In the genomic region with DNA sequence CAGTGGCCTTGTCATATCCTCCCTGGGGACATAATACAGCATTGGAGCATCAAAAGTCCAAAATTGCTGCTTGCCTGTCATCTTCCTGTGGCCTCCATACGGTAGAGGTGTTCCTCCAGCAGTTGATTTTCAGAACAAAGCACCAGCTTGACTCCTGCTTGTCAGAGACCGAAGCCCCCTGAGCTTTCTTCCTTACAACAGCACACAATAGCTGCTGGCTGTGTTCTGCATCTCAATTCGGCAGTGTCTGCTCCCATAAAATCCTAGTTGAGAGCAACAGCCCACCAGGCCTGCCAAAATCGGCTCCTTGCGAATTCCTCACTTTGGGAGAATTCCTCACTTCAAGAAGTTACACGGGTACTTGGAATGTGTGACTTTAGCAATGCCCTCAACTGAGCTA, we compare ENCODE assay signal across 35 cellular contexts.
"Had no signal": no experiment of that assay in that cellular context is flagged by ENCODE, and none has a peak within 500 bp of the region (broad histone marks: within the 10 kb centered on the region; RNA-seq: fewer than 3 reads in every experiment).

No MANE protein-coding gene starts in this region.

- H3K4me1 ChIP-seq: ascending aorta, Peyer's patch, SJSA1 had no signal

- H3K4me3 ChIP-seq: ascending aorta, cardiac muscle cell, MG63, Peyer's patch, SJSA1 had no signal

- DNase-seq: activated CD4-positive, alpha-beta T cell treated with anti-CD3 and anti-CD28 coated beads for 36 hours; activated CD4-positive, alpha-beta T cell treated with anti-CD3 and anti-CD28 coated beads, Interleukin-2, amount 10 ng/mL, durations not matched to agents 7 days and 5 days; activated CD4-positive, alpha-beta T cell treated with anti-CD3 and anti-CD28 coated beads, Interleukin-2, amount 50 U/mL, for 48 hours; activated CD8-positive, alpha-beta T cell treated with anti-CD3 and anti-CD28 coated beads, Interleukin-2, amount 10 ng/mL, durations not matched to agents 7 days and 5 days; activated gamma-delta T cell; activated naive CD4-positive, alpha-beta T cell treated with Interleukin-2 at 50 U/mL for 16 hours; activated naive CD8-positive, alpha-beta T cell treated with anti-CD3 and anti-CD28 coated beads, Interleukin-2, amount 10 ng/mL, durations not matched to agents 7 days and 5 days; activated T-cell treated with anti-CD3 and anti-CD28 coated beads, Interleukin-2, amount 50 U/mL, for 24 hours; amygdala; Kasumi-1; MG63; NCI-H1048; NCI-H1105 treated with DMSO at 0.1 percent for 48 hours; NCI-H1436; NCI-H1694; NCI-H1930; NCI-H2081 treated with DMSO at 0.1 percent for 48 hours; NCI-H226; NCI-H446 treated with DMSO at 0.1 percent for 48 hours; NCI-H524; NCI-H69; PC-3; Peyer's patch; RPMI8226; SHP77 treated with DMSO at 0.1 percent for 48 hours; SK-N-SH had no signal

- H3K4me1 Mint-ChIP-seq: activated CD4-positive, alpha-beta T cell treated with anti-CD3 and anti-CD28 coated beads for 36 hours; activated CD4-positive, alpha-beta T cell treated with anti-CD3 and anti-CD28 coated beads, Interleukin-2, amount 10 ng/mL, durations not matched to agents 7 days and 5 days; activated naive CD4-positive, alpha-beta T cell treated with anti-CD3 and anti-CD28 coated beads, Interleukin-2, amount 50 U/mL, for 24 hours; activated naive CD8-positive, alpha-beta T cell treated with anti-CD3 and anti-CD28 coated beads, Interleukin-2, amount 10 ng/mL, durations not matched to agents 7 days and 5 days; central memory CD8-positive, alpha-beta T cell had no signal

- H3K27me3 Mint-ChIP-seq: activated CD4-positive, alpha-beta T cell treated with anti-CD3 and anti-CD28 coated beads for 36 hours; activated CD4-positive, alpha-beta T cell treated with anti-CD3 and anti-CD28 coated beads, Interleukin-2, amount 10 ng/mL, durations not matched to agents 7 days and 5 days; activated naive CD8-positive, alpha-beta T cell treated with anti-CD3 and anti-CD28 coated beads, Interleukin-2, amount 10 ng/mL, durations not matched to agents 7 days and 5 days; activated T-cell treated with anti-CD3 and anti-CD28 coated beads, Interleukin-2, amount 50 U/mL, for 24 hours; central memory CD8-positive, alpha-beta T cell had no signal

- ATAC-seq: activated CD4-positive, alpha-beta T cell treated with anti-CD3 and anti-CD28 coated beads for 36 hours; activated CD4-positive, CD25-positive, alpha-beta regulatory T cell treated with anti-CD3 and anti-CD28 coated beads, Interleukin-2, amount 50 U/mL, for 24 hours; activated CD8-positive, alpha-beta T cell treated with anti-CD3 and anti-CD28 coated beads, Interleukin-2, amount 10 ng/mL, durations not matched to agents 7 days and 5 days; PC-3 had no signal

- H3K9me3 ChIP-seq: ascending aorta, Peyer's patch, SJSA1, SK-N-SH had no signal

- H3K4me3 Mint-ChIP-seq: activated CD4-positive, alpha-beta T cell treated with anti-CD3 and anti-CD28 coated beads for 36 hours; activated CD4-positive, alpha-beta T cell treated with anti-CD3 and anti-CD28 coated beads, Interleukin-2, amount 10 ng/mL, durations not matched to agents 7 days and 5 days; activated CD8-positive, alpha-beta T cell treated with anti-CD3 and anti-CD28 coated beads, Interleukin-2, amount 10 ng/mL, durations not matched to agents 7 days and 5 days; activated naive CD4-positive, alpha-beta T cell treated with anti-CD3 and anti-CD28 coated beads, Interleukin-2, amount 50 U/mL, for 24 hours; activated naive CD8-positive, alpha-beta T cell treated with anti-CD3 and anti-CD28 coated beads, Interleukin-2, amount 10 ng/mL, durations not matched to agents 7 days and 5 days; activated T-cell treated with anti-CD3 and anti-CD28 coated beads, Interleukin-2, amount 50 U/mL, for 24 hours; central memory CD8-positive, alpha-beta T cell; T-helper 1 cell treated with Interleukin-12 subunit alpha and Interleukin-12 subunit beta and Interleukin-4 antibody, amounts not matched to agents 30 μg/mL and 1 μg/mL, for 36 hours; T-helper 2 cell treated with Interferon-gamma antibody and Interleukin-4, amounts not matched to agents 5 μg/mL and 100 μg/mL, for 36 hours had no signal

- H3K36me3 ChIP-seq: ascending aorta, cardiac muscle cell, MG63, Peyer's patch, SJSA1 had no signal

- H3K27ac ChIP-seq: ascending aorta, cardiac muscle cell, Peyer's patch, SJSA1 had no signal

- H3K9ac ChIP-seq: SK-N-SH had no signal

- H3K27ac Mint-ChIP-seq: activated CD4-positive, alpha-beta T cell treated with anti-CD3 and anti-CD28 coated beads for 36 hours; activated CD4-positive, alpha-beta T cell treated with anti-CD3 and anti-CD28 coated beads, Interleukin-2, amount 10 ng/mL, durations not matched to agents 7 days and 5 days; activated CD8-positive, alpha-beta T cell treated with anti-CD3 and anti-CD28 coated beads, Interleukin-2, amount 10 ng/mL, durations not matched to agents 7 days and 5 days; activated naive CD4-positive, alpha-beta T cell treated with anti-CD3 and anti-CD28 coated beads, Interleukin-2, amount 50 U/mL, for 24 hours; activated naive CD8-positive, alpha-beta T cell treated with anti-CD3 and anti-CD28 coated beads, Interleukin-2, amount 10 ng/mL, durations not matched to agents 7 days and 5 days; activated T-cell treated with anti-CD3 and anti-CD28 coated beads, Interleukin-2, amount 50 U/mL, for 24 hours; activated T-helper 2 cell treated with anti-CD3 and anti-CD28 coated beads, Interferon-gamma antibody, Interleukin-2, Interleukin-4, amounts not matched to agents 10 μg/mL and 5 μg/mL and 100 μg/mL, durations not matched to agents 14 hours and 24 hours and 36 hours; T-helper 1 cell treated with Interleukin-12 subunit alpha and Interleukin-12 subunit beta and Interleukin-4 antibody, amounts not matched to agents 30 μg/mL and 1 μg/mL, for 36 hours; T-helper 2 cell treated with Interferon-gamma antibody and Interleukin-4, amounts not matched to agents 5 μg/mL and 100 μg/mL, for 36 hours had no signal

- H3K4me2 ChIP-seq: SK-N-SH had no signal

- H3K27me3 ChIP-seq: ascending aorta, cardiac muscle cell, MG63, Peyer's patch had no signal

- H3K9me3 Mint-ChIP-seq: activated CD4-positive, alpha-beta T cell treated with anti-CD3 and anti-CD28 coated beads, Interleukin-2, amount 10 ng/mL, durations not matched to agents 7 days and 5 days; activated naive CD4-positive, alpha-beta T cell treated with anti-CD3 and anti-CD28 coated beads, Interleukin-2, amount 50 U/mL, for 24 hours; activated naive CD8-positive, alpha-beta T cell treated with anti-CD3 and anti-CD28 coated beads, Interleukin-2, amount 10 ng/mL, durations not matched to agents 7 days and 5 days; activated T-cell treated with anti-CD3 and anti-CD28 coated beads, Interleukin-2, amount 50 U/mL, for 24 hours; activated T-helper 2 cell treated with anti-CD3 and anti-CD28 coated beads, Interferon-gamma antibody, Interleukin-2, Interleukin-4, amounts not matched to agents 10 μg/mL and 5 μg/mL and 100 μg/mL, durations not matched to agents 14 hours and 24 hours and 36 hours; T-helper 1 cell treated with Interleukin-12 subunit alpha and Interleukin-12 subunit beta and Interleukin-4 antibody, amounts not matched to agents 30 μg/mL and 1 μg/mL, for 36 hours; T-helper 2 cell treated with Interferon-gamma antibody and Interleukin-4, amounts not matched to agents 5 μg/mL and 100 μg/mL, for 36 hours had no signal

- H3K36me3 Mint-ChIP-seq: activated naive CD4-positive, alpha-beta T cell treated with anti-CD3 and anti-CD28 coated beads, Interleukin-2, amount 50 U/mL, for 24 hours; activated naive CD8-positive, alpha-beta T cell treated with anti-CD3 and anti-CD28 coated beads, Interleukin-2, amount 10 ng/mL, durations not matched to agents 7 days and 5 days had no signal
